ENCODE assay signal across 1 cellular context in the genomic region with DNA sequence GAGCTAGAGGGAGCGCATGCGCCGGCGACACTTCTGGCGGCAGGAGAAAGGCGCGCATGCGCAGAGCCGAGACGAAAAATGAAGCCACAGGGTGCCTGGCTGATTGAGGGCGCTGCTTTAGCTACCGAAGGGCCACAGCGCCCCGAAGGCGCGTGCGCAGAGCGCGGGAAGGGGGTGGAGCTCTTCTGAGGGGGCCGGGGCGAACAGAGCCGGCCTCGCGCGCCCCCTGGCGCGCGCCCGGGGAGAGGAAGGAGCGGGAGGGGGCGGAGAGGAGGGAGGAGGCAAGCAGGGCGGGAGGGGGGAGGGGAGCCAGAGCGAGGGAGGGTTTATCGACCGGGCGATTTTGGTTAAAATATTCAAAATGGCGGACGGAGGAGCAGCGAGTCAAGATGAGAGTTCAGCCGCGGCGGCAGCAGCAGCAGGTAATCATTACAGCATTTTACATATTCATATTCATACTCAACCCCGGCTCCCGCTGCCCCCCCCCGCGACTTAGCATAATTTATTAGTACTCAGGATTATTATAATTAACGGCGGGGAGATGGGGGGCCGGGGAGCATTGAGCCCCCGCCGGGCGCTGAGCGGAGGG.
TF ChIP-seq lines count a peak whose summit lies in the region.

POU2F1 (plus strand) TSS at position 350 of the 589 bp plus-strand sequence; CDS start at position 362, 12 bp downstream.

TF ChIP-seq in HepG2, 621 proteins besides CTCF, POLR2A, EP300 and RAD21 (continued from another document and continues in another):
- TF ChIP-seq, protein P1, sequence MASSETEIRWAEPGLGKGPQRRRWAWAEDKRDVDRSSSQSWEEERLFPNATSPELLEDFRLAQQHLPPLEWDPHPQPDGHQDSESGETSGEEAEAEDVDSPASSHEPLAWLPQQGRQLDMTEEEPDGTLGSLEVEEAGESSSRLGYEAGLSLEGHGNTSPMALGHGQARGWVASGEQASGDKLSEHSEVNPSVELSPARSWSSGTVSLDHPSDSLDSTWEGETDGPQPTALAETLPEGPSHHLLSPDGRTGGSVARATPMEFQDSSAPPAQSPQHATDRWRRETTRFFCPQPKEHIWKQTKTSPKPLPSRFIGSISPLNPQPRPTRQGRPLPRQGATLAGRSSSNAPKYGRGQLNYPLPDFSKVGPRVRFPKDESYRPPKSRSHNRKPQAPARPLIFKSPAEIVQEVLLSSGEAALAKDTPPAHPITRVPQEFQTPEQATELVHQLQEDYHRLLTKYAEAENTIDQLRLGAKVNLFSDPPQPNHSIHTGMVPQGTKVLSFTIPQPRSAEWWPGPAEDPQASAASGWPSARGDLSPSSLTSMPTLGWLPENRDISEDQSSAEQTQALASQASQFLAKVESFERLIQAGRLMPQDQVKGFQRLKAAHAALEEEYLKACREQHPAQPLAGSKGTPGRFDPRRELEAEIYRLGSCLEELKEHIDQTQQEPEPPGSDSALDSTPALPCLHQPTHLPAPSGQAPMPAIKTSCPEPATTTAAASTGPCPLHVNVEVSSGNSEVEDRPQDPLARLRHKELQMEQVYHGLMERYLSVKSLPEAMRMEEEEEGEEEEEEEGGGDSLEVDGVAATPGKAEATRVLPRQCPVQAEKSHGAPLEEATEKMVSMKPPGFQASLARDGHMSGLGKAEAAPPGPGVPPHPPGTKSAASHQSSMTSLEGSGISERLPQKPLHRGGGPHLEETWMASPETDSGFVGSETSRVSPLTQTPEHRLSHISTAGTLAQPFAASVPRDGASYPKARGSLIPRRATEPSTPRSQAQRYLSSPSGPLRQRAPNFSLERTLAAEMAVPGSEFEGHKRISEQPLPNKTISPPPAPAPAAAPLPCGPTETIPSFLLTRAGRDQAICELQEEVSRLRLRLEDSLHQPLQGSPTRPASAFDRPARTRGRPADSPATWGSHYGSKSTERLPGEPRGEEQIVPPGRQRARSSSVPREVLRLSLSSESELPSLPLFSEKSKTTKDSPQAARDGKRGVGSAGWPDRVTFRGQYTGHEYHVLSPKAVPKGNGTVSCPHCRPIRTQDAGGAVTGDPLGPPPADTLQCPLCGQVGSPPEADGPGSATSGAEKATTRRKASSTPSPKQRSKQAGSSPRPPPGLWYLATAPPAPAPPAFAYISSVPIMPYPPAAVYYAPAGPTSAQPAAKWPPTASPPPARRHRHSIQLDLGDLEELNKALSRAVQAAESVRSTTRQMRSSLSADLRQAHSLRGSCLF (CRISPR knock-in tag; IDR thresholded peaks at IDR 0.05; ENCODE audit: borderline replicate concordance): no peak
- no peak for TF ChIP-seq CEBPB (IDR thresholded peaks at IDR 0.05; ENCODE audit: borderline replicate concordance, low read depth, low read length)
- TF ChIP-seq ZNF672 (CRISPR knock-in tag; IDR thresholded peaks at IDR 0.05): no peak
- no peak for TF ChIP-seq ZNF441 (CRISPR knock-in tag; IDR thresholded peaks at IDR 0.05; ENCODE audit: borderline replicate concordance)
- no peak for TF ChIP-seq GLMP (CRISPR knock-in tag; IDR thresholded peaks at IDR 0.05; ENCODE audit: borderline replicate concordance)
- no peak for TF ChIP-seq ZKSCAN1 (IDR thresholded peaks at IDR 0.05; ENCODE audit: low read length)
- no peak for TF ChIP-seq JUN (CRISPR knock-in tag; IDR thresholded peaks at IDR 0.05)
- no peak; the same call in none of the 2 replicates for TF ChIP-seq THAP11 (CRISPR knock-in tag; IDR thresholded peaks at IDR 0.05)
- TF ChIP-seq, protein P2, sequence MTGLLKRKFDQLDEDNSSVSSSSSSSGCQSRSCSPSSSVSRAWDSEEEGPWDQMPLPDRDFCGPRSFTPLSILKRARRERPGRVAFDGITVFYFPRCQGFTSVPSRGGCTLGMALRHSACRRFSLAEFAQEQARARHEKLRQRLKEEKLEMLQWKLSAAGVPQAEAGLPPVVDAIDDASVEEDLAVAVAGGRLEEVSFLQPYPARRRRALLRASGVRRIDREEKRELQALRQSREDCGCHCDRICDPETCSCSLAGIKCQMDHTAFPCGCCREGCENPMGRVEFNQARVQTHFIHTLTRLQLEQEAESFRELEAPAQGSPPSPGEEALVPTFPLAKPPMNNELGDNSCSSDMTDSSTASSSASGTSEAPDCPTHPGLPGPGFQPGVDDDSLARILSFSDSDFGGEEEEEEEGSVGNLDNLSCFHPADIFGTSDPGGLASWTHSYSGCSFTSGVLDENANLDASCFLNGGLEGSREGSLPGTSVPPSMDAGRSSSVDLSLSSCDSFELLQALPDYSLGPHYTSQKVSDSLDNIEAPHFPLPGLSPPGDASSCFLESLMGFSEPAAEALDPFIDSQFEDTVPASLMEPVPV (CRISPR knock-in tag; IDR thresholded peaks at IDR 0.05): no peak
- peak; percentile 70 for TF ChIP-seq HNRNPK (IDR thresholded peaks at IDR 0.05; ENCODE audit: low read depth, low read length, poor library complexity, severe bottlenecking)
- no peak for TF ChIP-seq ZNF446 (CRISPR knock-in tag; IDR thresholded peaks at IDR 0.05)
- TF ChIP-seq DR1 (CRISPR knock-in tag; IDR thresholded peaks at IDR 0.05): no peak
- TF ChIP-seq NFYB (CRISPR knock-in tag; IDR thresholded peaks at IDR 0.05): no peak
- TF ChIP-seq RAD51 (IDR thresholded peaks at IDR 0.05; ENCODE audit: borderline replicate concordance): no peak
- TF ChIP-seq ZNF770 (CRISPR knock-in tag; IDR thresholded peaks at IDR 0.05): no peak
- no peak; the same call in 1 of the 2 replicates for TF ChIP-seq FOXO1 (CRISPR knock-in tag; IDR thresholded peaks at IDR 0.05)
- no peak for TF ChIP-seq ZNF781 (CRISPR knock-in tag; IDR thresholded peaks at IDR 0.05; ENCODE audit: borderline replicate concordance, not compliant biosample characterization)
- TF ChIP-seq ZBTB1 (CRISPR knock-in tag; IDR thresholded peaks at IDR 0.05; ENCODE audit: borderline replicate concordance): no peak
- no peak for TF ChIP-seq MTF1 (CRISPR knock-in tag; IDR thresholded peaks at IDR 0.05)
- no peak for TF ChIP-seq SP1 (IDR thresholded peaks at IDR 0.05)
- TF ChIP-seq SP1 (CRISPR knock-in tag; IDR thresholded peaks at IDR 0.05): no peak
- no peak for TF ChIP-seq RXRA (CRISPR knock-in tag; IDR thresholded peaks at IDR 0.05)
- no peak for TF ChIP-seq TSC22D2 (CRISPR knock-in tag; IDR thresholded peaks at IDR 0.05; ENCODE audit: borderline replicate concordance)
- TF ChIP-seq RFX5 (IDR thresholded peaks at IDR 0.05; ENCODE audit: low read depth, low read length): no peak
- no peak for TF ChIP-seq YEATS2 (CRISPR knock-in tag; IDR thresholded peaks at IDR 0.05; ENCODE audit: borderline replicate concordance)
- TF ChIP-seq ZNF180 (CRISPR knock-in tag; IDR thresholded peaks at IDR 0.05; ENCODE audit: borderline replicate concordance, low read depth): no peak
- TF ChIP-seq GATA4 (IDR thresholded peaks at IDR 0.05; ENCODE audit: borderline replicate concordance, low read depth): no peak
- TF ChIP-seq ZBTB21 (CRISPR knock-in tag; IDR thresholded peaks at IDR 0.05): no peak
- no peak for TF ChIP-seq HNF4A (CRISPR knock-in tag; IDR thresholded peaks at IDR 0.05)
- TF ChIP-seq ZMYM3 (CRISPR knock-in tag; IDR thresholded peaks at IDR 0.05): no peak
- TF ChIP-seq DNMT1 (CRISPR knock-in tag; IDR thresholded peaks at IDR 0.05): no peak
- TF ChIP-seq ZSCAN22 (CRISPR knock-in tag; IDR thresholded peaks at IDR 0.05): no peak
- no peak for TF ChIP-seq RARG (CRISPR knock-in tag; IDR thresholded peaks at IDR 0.05; ENCODE audit: low read depth)
- peak; percentile 52 for TF ChIP-seq POLR2G (IDR thresholded peaks at IDR 0.05; ENCODE audit: low read depth, low read length)
- no peak for TF ChIP-seq HHEX (CRISPR knock-in tag; IDR thresholded peaks at IDR 0.05)
- peak; percentile 12; the same call in 1 of the 2 replicates for TF ChIP-seq ARID3A (IDR thresholded peaks at IDR 0.05; ENCODE audit: low read depth, low read length)
- no peak for TF ChIP-seq NFE2L2 (IDR thresholded peaks at IDR 0.05; ENCODE audit: low read length)
- TF ChIP-seq, protein P3, sequence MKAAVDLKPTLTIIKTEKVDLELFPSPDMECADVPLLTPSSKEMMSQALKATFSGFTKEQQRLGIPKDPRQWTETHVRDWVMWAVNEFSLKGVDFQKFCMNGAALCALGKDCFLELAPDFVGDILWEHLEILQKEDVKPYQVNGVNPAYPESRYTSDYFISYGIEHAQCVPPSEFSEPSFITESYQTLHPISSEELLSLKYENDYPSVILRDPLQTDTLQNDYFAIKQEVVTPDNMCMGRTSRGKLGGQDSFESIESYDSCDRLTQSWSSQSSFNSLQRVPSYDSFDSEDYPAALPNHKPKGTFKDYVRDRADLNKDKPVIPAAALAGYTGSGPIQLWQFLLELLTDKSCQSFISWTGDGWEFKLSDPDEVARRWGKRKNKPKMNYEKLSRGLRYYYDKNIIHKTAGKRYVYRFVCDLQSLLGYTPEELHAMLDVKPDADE (CRISPR knock-in tag; IDR thresholded peaks at IDR 0.05): no peak
- TF ChIP-seq PRMT3 (CRISPR knock-in tag; IDR thresholded peaks at IDR 0.05; ENCODE audit: borderline replicate concordance, low read depth): no peak
- TF ChIP-seq, protein P4, sequence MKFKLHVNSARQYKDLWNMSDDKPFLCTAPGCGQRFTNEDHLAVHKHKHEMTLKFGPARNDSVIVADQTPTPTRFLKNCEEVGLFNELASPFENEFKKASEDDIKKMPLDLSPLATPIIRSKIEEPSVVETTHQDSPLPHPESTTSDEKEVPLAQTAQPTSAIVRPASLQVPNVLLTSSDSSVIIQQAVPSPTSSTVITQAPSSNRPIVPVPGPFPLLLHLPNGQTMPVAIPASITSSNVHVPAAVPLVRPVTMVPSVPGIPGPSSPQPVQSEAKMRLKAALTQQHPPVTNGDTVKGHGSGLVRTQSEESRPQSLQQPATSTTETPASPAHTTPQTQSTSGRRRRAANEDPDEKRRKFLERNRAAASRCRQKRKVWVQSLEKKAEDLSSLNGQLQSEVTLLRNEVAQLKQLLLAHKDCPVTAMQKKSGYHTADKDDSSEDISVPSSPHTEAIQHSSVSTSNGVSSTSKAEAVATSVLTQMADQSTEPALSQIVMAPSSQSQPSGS (CRISPR knock-in tag; IDR thresholded peaks at IDR 0.05): no peak
- no peak for TF ChIP-seq SP2 (CRISPR knock-in tag; IDR thresholded peaks at IDR 0.05)
- TF ChIP-seq ETV5 (CRISPR knock-in tag; IDR thresholded peaks at IDR 0.05; ENCODE audit: borderline replicate concordance): no peak
- TF ChIP-seq, protein P5, sequence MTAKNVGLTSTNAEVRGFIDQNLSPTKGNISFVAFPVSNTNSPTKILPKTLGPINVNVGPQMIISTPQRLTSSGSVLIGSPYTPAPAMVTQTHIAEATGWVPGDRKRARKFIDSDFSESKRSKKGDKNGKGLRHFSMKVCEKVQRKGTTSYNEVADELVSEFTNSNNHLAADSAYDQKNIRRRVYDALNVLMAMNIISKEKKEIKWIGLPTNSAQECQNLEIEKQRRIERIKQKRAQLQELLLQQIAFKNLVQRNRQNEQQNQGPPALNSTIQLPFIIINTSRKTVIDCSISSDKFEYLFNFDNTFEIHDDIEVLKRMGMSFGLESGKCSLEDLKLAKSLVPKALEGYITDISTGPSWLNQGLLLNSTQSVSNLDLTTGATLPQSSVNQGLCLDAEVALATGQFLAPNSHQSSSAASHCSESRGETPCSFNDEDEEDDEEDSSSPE (CRISPR knock-in tag; IDR thresholded peaks at IDR 0.05): no peak
- TF ChIP-seq KDM2A (CRISPR knock-in tag; IDR thresholded peaks at IDR 0.05; ENCODE audit: borderline replicate concordance, low read depth): no peak
- TF ChIP-seq RBFOX2 (IDR thresholded peaks at IDR 0.05; ENCODE audit: low read depth, low read length): peak; percentile 53
- no peak for TF ChIP-seq HMG20B (CRISPR knock-in tag; conservative IDR thresholded peaks at IDR 0.05)
- TF ChIP-seq NKX3-1 (CRISPR knock-in tag; IDR thresholded peaks at IDR 0.05): no peak
- TF ChIP-seq SATB2 (CRISPR knock-in tag; IDR thresholded peaks at IDR 0.05): no peak
- no peak for TF ChIP-seq ARID2 (CRISPR knock-in tag; IDR thresholded peaks at IDR 0.05; ENCODE audit: borderline replicate concordance)
- TF ChIP-seq, protein P6, sequence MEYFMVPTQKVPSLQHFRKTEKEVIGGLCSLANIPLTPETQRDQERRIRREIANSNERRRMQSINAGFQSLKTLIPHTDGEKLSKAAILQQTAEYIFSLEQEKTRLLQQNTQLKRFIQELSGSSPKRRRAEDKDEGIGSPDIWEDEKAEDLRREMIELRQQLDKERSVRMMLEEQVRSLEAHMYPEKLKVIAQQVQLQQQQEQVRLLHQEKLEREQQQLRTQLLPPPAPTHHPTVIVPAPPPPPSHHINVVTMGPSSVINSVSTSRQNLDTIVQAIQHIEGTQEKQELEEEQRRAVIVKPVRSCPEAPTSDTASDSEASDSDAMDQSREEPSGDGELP (IDR thresholded peaks at IDR 0.05; ENCODE audit: borderline replicate concordance, low read depth): no peak
- no peak for TF ChIP-seq MIER2 (CRISPR knock-in tag; IDR thresholded peaks at IDR 0.05)
- TF ChIP-seq SALL1 (CRISPR knock-in tag; IDR thresholded peaks at IDR 0.05): no peak
- TF ChIP-seq KAT2B (IDR thresholded peaks at IDR 0.05; ENCODE audit: borderline replicate concordance, low read depth, low read length): peak; percentile 45; the same call in 1 of the 2 replicates
- TF ChIP-seq RCOR2 (CRISPR knock-in tag; IDR thresholded peaks at IDR 0.05): no peak
